In genomic region chr2:140761807-140762206, GRCh38 we compare ENCODE assay signal across 7 cellular contexts.
"Had no signal": no experiment of that assay in that cellular context is flagged by ENCODE, and none has a peak within 500 bp of the region (broad histone marks: within the 10 kb centered on the region; RNA-seq: fewer than 3 reads in every experiment).

No MANE protein-coding gene starts in this region.

- H3K9ac ChIP-seq: KMS-11 had no signal

- FAIRE-seq: HTR-8/SVneo, K562 had no signal

- ATAC-seq: K562 had no signal

- H3K4me3 ChIP-seq: K562 had no signal

- H3K4me2 ChIP-seq: KMS-11 had no signal

- H3K27ac ChIP-seq: HL-60, KMS-11 had no signal

- DNase-seq: IMR-90, KBM-7, KG1 had no signal
